Comparison of ENCODE assay signal across 3 cellular contexts in genomic region chr6:30840922-30841643, GRCh38.
TF ChIP-seq lines count a peak whose summit lies in the region.

No MANE protein-coding gene starts in this region.

TF ChIP-seq in A549, 52 proteins besides CTCF, POLR2A, EP300 and RAD21:
- no peak for TF ChIP-seq POLR2AphosphoS2 (conservative IDR thresholded peaks at IDR 0.05; ENCODE audit: low read length)
- no peak for TF ChIP-seq USF2 (IDR thresholded peaks at IDR 0.05)
- no peak for TF ChIP-seq HDAC2 (IDR thresholded peaks at IDR 0.05)
- TF ChIP-seq TFCP2L1 (CRISPR knock-in tag; IDR thresholded peaks at IDR 0.05), result no peak
- no peak for TF ChIP-seq ZC3H11A (IDR thresholded peaks at IDR 0.05)
- TF ChIP-seq ZSCAN20 (CRISPR knock-in tag; IDR thresholded peaks at IDR 0.05), result no peak
- no peak for TF ChIP-seq REST (IDR thresholded peaks at IDR 0.05)

TF ChIP-seq in HCT116, 20 proteins besides CTCF, POLR2A, EP300 and RAD21:
- TF ChIP-seq TCF7L2 (IDR thresholded peaks at IDR 0.05; ENCODE audit: borderline replicate concordance, extremely low read depth, insufficient read depth, insufficient read length) (no peak), REST (IDR thresholded peaks at IDR 0.05; ENCODE audit: low read depth) (no peak), CBX3 (IDR thresholded peaks at IDR 0.05; ENCODE audit: low read depth) (no peak), MAX (IDR thresholded peaks at IDR 0.05) (no peak), YY1 (IDR thresholded peaks at IDR 0.05; ENCODE audit: extremely low read depth, insufficient replicate concordance, low read depth, low read length) (no peak), SIN3A (IDR thresholded peaks at IDR 0.05; ENCODE audit: low read depth) (no peak)
TF ChIP-seq in HCT116: peak in this region for 0.

TF ChIP-seq in K562, 482 proteins besides CTCF, POLR2A, EP300 and RAD21:
- TF ChIP-seq CC2D1A (IDR thresholded peaks at IDR 0.05) (no peak), MAFG (tag; conservative IDR thresholded peaks at IDR 0.05) (peak; percentile 50), CXXC5 (CRISPR knock-in tag; IDR thresholded peaks at IDR 0.05) (0 out of 2 replicates have a peak, but pooled peaks have one; percentile 18), NFE2 (IDR thresholded peaks at IDR 0.05; ENCODE audit: low read depth) (peak; percentile 36; the same call in 1 of the 2 replicates), RFX5 (IDR thresholded peaks at IDR 0.05; ENCODE audit: low read depth, low read length) (no peak), BRF2 (IDR thresholded peaks at IDR 0.05; ENCODE audit: borderline replicate concordance, insufficient read depth, insufficient read length) (no peak), ZNF239 (CRISPR knock-in tag; IDR thresholded peaks at IDR 0.05) (no peak), C11orf30 (IDR thresholded peaks at IDR 0.05; ENCODE audit: low read depth) (peak; percentile 38), SMARCA4 (IDR thresholded peaks at IDR 0.05) (0 out of 2 replicates have a peak, but pooled peaks have one; percentile 27), AFF1 (IDR thresholded peaks at IDR 0.05; ENCODE audit: low read depth in 1 of 2, partially characterized antibody in 2 of 2) (no peak), U2AF2 (optimal IDR thresholded peaks at IDR 0.05; ENCODE audit: low read depth, low read length) (no peak), NCOR1 (IDR thresholded peaks at IDR 0.05) (no peak), CEBPZ (IDR thresholded peaks at IDR 0.05; ENCODE audit: borderline replicate concordance, low read depth, low read length) (no peak), ZNF316 (IDR thresholded peaks at IDR 0.05) (peak; percentile 58)
TF ChIP-seq in K562: peak in this region for 6.
